ENCODE assay signal across 8 cellular contexts in genomic region chr15:43225201-43225949, GRCh38. TPM values are rescaled to one million over a fixed set of nuclear protein-coding genes. Genes with fewer than 3 reads are reported as not detected.
A peak's percentile ranks its signal among the peaks of the same experiment; 100 is the strongest.
DNase-seq lines count a peak whose midpoint lies in the region; ATAC-seq, FAIRE-seq and TF ChIP-seq lines count a peak whose summit lies in the region.

No MANE protein-coding gene starts in this region.

- WGBS in heart left ventricle, 4 donors: 45 to 51% (median 46%) methylated on average over 16 of the region's 16 CpGs
- WGBS in psoas muscle, 3 donors: 43 to 49% (median 44%) methylated on average over 16 of the region's 16 CpGs

- H3K4me1 Mint-ChIP-seq in activated naive CD8-positive, alpha-beta T cell treated with anti-CD3 and anti-CD28 coated beads for 36 hours: peaks cover 6% of the 10 kb centered on the region

- H3K27ac ChIP-seq in heart left ventricle (no peak overlapping the region), psoas muscle (no peak overlapping the region)

- intact Hi-C loops in heart left ventricle (cut with DNase I) (loop anchor here in 9 of 10 donors (1.0 to 10.0 kb wide), 6 partner anchors 57 to 329 kb away; no protein-coding TSS in a partner anchor), psoas muscle (cut with DNase I) (loop anchor here (1.0 to 2.0 kb wide), 2 partner anchors 61 kb away; no protein-coding TSS in a partner anchor)

- H3K27me3 ChIP-seq in heart left ventricle (no peaks in the 10 kb centered on the region), psoas muscle (ENCODE audit: insufficient read depth in 3 of 3, low read length in 2 of 3) (no peaks in the 10 kb centered on the region)

- peak overlapping the region; percentile 42 for H3K4me3 Mint-ChIP-seq in activated naive CD8-positive, alpha-beta T cell treated with anti-CD3 and anti-CD28 coated beads for 36 hours

- H3K36me3 Mint-ChIP-seq in activated naive CD8-positive, alpha-beta T cell treated with anti-CD3 and anti-CD28 coated beads for 36 hours: no peaks in the 10 kb centered on the region

- H3K9me3 ChIP-seq in heart left ventricle (no peaks in the 10 kb centered on the region), psoas muscle (no peaks in the 10 kb centered on the region)

- H3K4me3 ChIP-seq in heart left ventricle: no peak overlapping the region
- no peak overlapping the region for H3K4me3 ChIP-seq in psoas muscle

- peaks cover 0 to 14% (median 0%) of the 10 kb centered on the region in 12 donors for H3K4me1 ChIP-seq in heart left ventricle
- peaks cover 4% of the 10 kb centered on the region for H3K4me1 ChIP-seq in psoas muscle

- ATAC-seq in heart left ventricle (peak; percentile 59 to 86 (median 81)), psoas muscle (peak; percentile 88 to 98 (median 92)), GM18873 (IDR thresholded peaks at IDR 0.05; ENCODE audit: low FRiP score, unreplicated experiment) (no peak)

- no peak for TF ChIP-seq POLR2A in heart left ventricle (IDR thresholded peaks at IDR 0.05)

- TF ChIP-seq CTCF in heart left ventricle (IDR thresholded peaks at IDR 0.05) (peak; percentile 51 to 78 (median 68)), psoas muscle (IDR thresholded peaks at IDR 0.05) (peak; percentile 87)

- FAIRE-seq in RCC 7860 (lab: Jason Lieb, UNC): no peak

- DNase-seq in EL (peak; percentile 72), HUDEP-2 (lab: John Stamatoyannopoulos, UW; ENCODE audit: unreplicated experiment in 76 of 76) (peak in 59 of 76 experiments; percentile 8 to 80 (median 40)), RCC 7860 (ENCODE audit: low spot score) (peak; percentile 65), heart left ventricle (peak in 1 of 5 donors; percentile 24), psoas muscle (no peak)
- peak; percentile 26 for DNase-seq in activated naive CD8-positive, alpha-beta T cell treated with anti-CD3 and anti-CD28 coated beads for 36 hours
- DNase-seq in NK-92 treated with Interleukin-12 subunit alpha and Interleukin-12 subunit beta, amount 100 ng/mL, for 24 hours (lab: John Stamatoyannopoulos, UW): no peak

- no peaks in the 10 kb centered on the region for H3K9me3 Mint-ChIP-seq in activated naive CD8-positive, alpha-beta T cell treated with anti-CD3 and anti-CD28 coated beads for 36 hours

- H3K27me3 Mint-ChIP-seq in activated naive CD8-positive, alpha-beta T cell treated with anti-CD3 and anti-CD28 coated beads for 36 hours: peaks cover 16% of the 10 kb centered on the region

- H3K36me3 ChIP-seq in heart left ventricle (no peaks in the 10 kb centered on the region), psoas muscle (ENCODE audit: insufficient read depth in 1 of 2, low read depth in 1 of 2) (no peaks in the 10 kb centered on the region)

- H3K27ac Mint-ChIP-seq in activated naive CD8-positive, alpha-beta T cell treated with anti-CD3 and anti-CD28 coated beads for 36 hours: no peak overlapping the region

RNA-seq across cellular contexts. Expression of gene EPB42, which starts 4.6 kb away (rescaled TPM):
- total RNA-seq in activated naive CD8-positive, alpha-beta T cell treated with anti-CD3 and anti-CD28 coated beads for 36 hours: not detected
- total RNA-seq in heart left ventricle (1 to 10 TPM in 1 of 9 donors, under 1 TPM in 1, not detected in 7; 0.52 to 1.7 TPM), psoas muscle (under 1 TPM in 1 of 4 donors, not detected in 3; 0.52 TPM)
- polyA plus RNA-seq in heart left ventricle (under 1 TPM; 0.08 to 0.15 TPM), psoas muscle (not detected)

RNA-seq across cellular contexts. Expression of gene CCNDBP1, which starts 40.2 kb away (rescaled TPM):
- total RNA-seq in activated naive CD8-positive, alpha-beta T cell treated with anti-CD3 and anti-CD28 coated beads for 36 hours: 10 to 100 TPM; 40.2 to 45.0 TPM
- total RNA-seq in heart left ventricle (10 to 100 TPM; 48.5 to 66.8 (median 59.0) TPM), psoas muscle (10 to 100 TPM; 40.7 to 64.3 (median 50.4) TPM)
- polyA plus RNA-seq in heart left ventricle (10 to 100 TPM; 29.3 to 70.1 TPM), psoas muscle (10 to 100 TPM; 34.9 to 79.2 (median 36.4) TPM)

RNA-seq across cellular contexts. Expression of gene TGM5, which starts 41.4 kb away (rescaled TPM):
- total RNA-seq in activated naive CD8-positive, alpha-beta T cell treated with anti-CD3 and anti-CD28 coated beads for 36 hours: under 1 TPM; 0.16 to 0.38 TPM
- total RNA-seq in heart left ventricle (1 to 10 TPM in 1 of 9 donors, not detected in 8; 1.2 TPM), psoas muscle (under 1 TPM in 1 of 4 donors, not detected in 3; 0.78 TPM)
- polyA plus RNA-seq in heart left ventricle (not detected), psoas muscle (under 1 TPM in 2 of 3 donors, not detected in 1; 0.03 to 0.06 TPM)

Comparison
In these comparisons a context has a peak if more than half of its experiments do, and no peak if none do; other contexts are left out.
1. DNase-seq: peak in EL (single experiment), HUDEP-2 (59 of 76), RCC 7860 (single experiment) and activated naive CD8-positive, alpha-beta T cell treated with anti-CD3 and anti-CD28 coated beads for 36 hours (single experiment); none in psoas muscle (0 of 2) and NK-92 treated with Interleukin-12 subunit alpha and Interleukin-12 subunit beta, amount 100 ng/mL, for 24 hours (single experiment).